32 cellular contexts compared by ENCODE assay signal in genomic region chrX:116246261-116246660, GRCh38.
DNase-seq lines count a peak whose midpoint lies in the region; ATAC-seq and TF ChIP-seq lines count a peak whose summit lies in the region.
"Had no signal": no experiment of that assay in that cellular context is flagged by ENCODE, and none has a peak within 500 bp of the region (broad histone marks: within the 10 kb centered on the region; RNA-seq: fewer than 3 reads in every experiment).

No MANE protein-coding gene starts in this region.

- H3K4me3 ChIP-seq in AG10803 (ENCODE audit: low read length) (no peak overlapping the region), brain microvascular endothelial cell (ENCODE audit: low read depth, low read length) (no peak overlapping the region), transverse colon (no peak overlapping the region)
- H3K4me3 ChIP-seq: GM23338, left lung, SK-N-MC, skin epidermis had no signal

- ATAC-seq in HG02870 (IDR thresholded peaks at IDR 0.05; ENCODE audit: unreplicated experiment) (no peak), GM21423 (IDR thresholded peaks at IDR 0.05; ENCODE audit: unreplicated experiment) (no peak)
- ATAC-seq: esophagus mucosa, GM23338, left lung, WTC11 had no signal

- 60 to 74% methylated on average over 1 to 2 of the region's 2 CpGs for WGBS in transverse colon (ENCODE audit: low coverage in 1 of 2), 2 donors

- H3K36me3 ChIP-seq in brain microvascular endothelial cell (replicated peaks) (no peaks in the 10 kb centered on the region), transverse colon (no peaks in the 10 kb centered on the region)
- H3K36me3 ChIP-seq: left lung had no signal

- no peaks in the 10 kb centered on the region for H3K9me3 ChIP-seq in transverse colon
- H3K9me3 ChIP-seq: left lung had no signal

- TF ChIP-seq CTCF in AG10803 (conservative IDR thresholded peaks at IDR 0.05; ENCODE audit: low read length) (no peak), brain microvascular endothelial cell (IDR thresholded peaks at IDR 0.05; ENCODE audit: low read depth, low read length, missing control alignments) (no peak), transverse colon (IDR thresholded peaks at IDR 0.05) (no peak)

- intact Hi-C loops in transverse colon (cut with DNase I; ENCODE audit: low total_unique reads), result no loop called here

- TF ChIP-seq EP300 in transverse colon (IDR thresholded peaks at IDR 0.05; ENCODE audit: low read depth), result no peak

- TF ChIP-seq POLR2A in transverse colon (IDR thresholded peaks at IDR 0.05), result no peak

- in situ Hi-C loops in brain microvascular endothelial cell (cut with HindIII; ENCODE audit: low pct_ligation_motif_present, low sequenced_read_pairs) (no loop called here), transverse colon (cut with MboI; ENCODE audit: low pct_ligation_motif_present in 1 of 4, low pct_unique_long_range_greater_than_20kb in 1 of 4, low sequenced_read_pairs in 3 of 4) (no loop called here)

- H3K27me3 ChIP-seq in brain microvascular endothelial cell (replicated peaks), result no peaks in the 10 kb centered on the region
- H3K27me3 ChIP-seq in transverse colon, result no peaks in the 10 kb centered on the region
- H3K27me3 ChIP-seq: left lung had no signal

- DNase-seq in AG10803 (ENCODE audit: low read depth), result peak; percentile 1
- DNase-seq in M059J (ENCODE audit: low read depth), result peak; percentile 81
- peak; percentile 59 for DNase-seq in brain microvascular endothelial cell
- peak; percentile 9 for DNase-seq in glomerular visceral epithelial cell (ENCODE audit: extremely low spot score)
- DNase-seq in transverse colon, result no peak
- DNase-seq in caudate nucleus (lab: John Stamatoyannopoulos, UW), result no peak
- DNase-seq: activated CD4-positive, alpha-beta T cell treated with anti-CD3 and anti-CD28 coated beads, Interleukin-2, amount 10 ng/mL, durations not matched to agents 24 days and 14 days; activated CD8-positive, alpha-beta memory T cell treated with anti-CD3 and anti-CD28 coated beads for 24 hours; activated naive CD4-positive, alpha-beta T cell treated with anti-CD3 and anti-CD28 coated beads, Interleukin-2, amount 50 U/mL, for 16 hours; activated T-cell treated with anti-CD3 and anti-CD28 coated beads for 4 hours; amygdala; central memory CD4-positive, alpha-beta T cell; DND-41; HFFc6; hippocampal formation; Karpas-422; left lung; NCI-H1436 treated with DMSO at 0.1 percent for 48 hours; NCI-H2107; NCI-H748 treated with DMSO at 0.1 percent for 48 hours; retina; stimulated activated naive CD4-positive, alpha-beta T cell treated with Interleukin-2 at 50 U/mL for 16 hours; T-helper 1 cell had no signal

- H3K27ac ChIP-seq in brain microvascular endothelial cell, result no peak overlapping the region
- no peak overlapping the region for H3K27ac ChIP-seq in transverse colon
- no peak overlapping the region for H3K27ac ChIP-seq in caudate nucleus (ENCODE audit: low read depth, low read length)
- H3K27ac ChIP-seq: left lung, parathyroid adenoma, RWPE1, SK-N-MC, skin epidermis had no signal

- no peaks in the 10 kb centered on the region for H3K4me1 ChIP-seq in transverse colon
- H3K4me1 ChIP-seq: left lung, parathyroid adenoma had no signal

Comparison
In these comparisons a context has a peak if more than half of its experiments do, and no peak if none do; other contexts are left out.
1. DNase-seq: peak in AG10803 (single experiment), M059J (single experiment), brain microvascular endothelial cell (single experiment) and glomerular visceral epithelial cell (single experiment); none in transverse colon (single experiment) and caudate nucleus (0 of 61).